ENCODE assay signal across 12 cellular contexts in genomic region chr3:3082547-3082924, GRCh38. TPM values are rescaled to one million over a fixed set of nuclear protein-coding genes. Genes with fewer than 3 reads are reported as not detected.
DNase-seq lines count a peak whose midpoint lies in the region; ATAC-seq lines count a peak whose summit lies in the region.
"Had no signal": no experiment of that assay in that cellular context is flagged by ENCODE, and none has a peak within 500 bp of the region (broad histone marks: within the 10 kb centered on the region; RNA-seq: fewer than 3 reads in every experiment).

No MANE protein-coding gene starts in this region.

- H3K4me1 Mint-ChIP-seq in IgD-negative memory B cell: peaks cover 24 to 29% (median 28%) of the 10 kb centered on the region in 3 donors
- no peaks in the 10 kb centered on the region for H3K4me1 Mint-ChIP-seq in activated T-cell treated with anti-CD3 and anti-CD28 coated beads, Interleukin-2, amount 50 U/mL, for 72 hours (ENCODE audit: low read depth)
- H3K4me1 Mint-ChIP-seq: activated naive CD8-positive, alpha-beta T cell treated with anti-CD3 and anti-CD28 coated beads for 36 hours had no signal

- H3K36me3 ChIP-seq in GM23248 (ENCODE audit: low read depth): no peaks in the 10 kb centered on the region

- no peaks in the 10 kb centered on the region for H3K27me3 ChIP-seq in GM23248 (replicated peaks; ENCODE audit: insufficient read depth)

- no peaks in the 10 kb centered on the region for H3K27me3 Mint-ChIP-seq in IgD-negative memory B cell
- H3K27me3 Mint-ChIP-seq in activated T-cell treated with anti-CD3 and anti-CD28 coated beads, Interleukin-2, amount 50 U/mL, for 72 hours (ENCODE audit: low read depth): peaks cover 8% of the 10 kb centered on the region
- H3K27me3 Mint-ChIP-seq: activated naive CD8-positive, alpha-beta T cell treated with anti-CD3 and anti-CD28 coated beads for 36 hours had no signal

- in situ Hi-C loops in GM23248 (cut with MboI): no loop called here

- H3K4me3 Mint-ChIP-seq in IgD-negative memory B cell: peak overlapping the region; percentile 4 to 79 (median 28)
- no peak overlapping the region for H3K4me3 Mint-ChIP-seq in activated T-cell treated with anti-CD3 and anti-CD28 coated beads, Interleukin-2, amount 50 U/mL, for 72 hours
- H3K4me3 Mint-ChIP-seq: activated naive CD8-positive, alpha-beta T cell treated with anti-CD3 and anti-CD28 coated beads for 36 hours had no signal

- no peaks in the 10 kb centered on the region for H3K4me1 ChIP-seq in GM23248 (ENCODE audit: insufficient read depth)

- peaks cover 7% of the 10 kb centered on the region for H3K36me3 Mint-ChIP-seq in IgD-negative memory B cell
- H3K36me3 Mint-ChIP-seq in activated T-cell treated with anti-CD3 and anti-CD28 coated beads, Interleukin-2, amount 50 U/mL, for 72 hours (ENCODE audit: insufficient read depth in 2 of 2): no peaks in the 10 kb centered on the region
- H3K36me3 Mint-ChIP-seq: activated naive CD8-positive, alpha-beta T cell treated with anti-CD3 and anti-CD28 coated beads for 36 hours had no signal

- no peak overlapping the region for H2AFZ ChIP-seq in GM23248

- no peaks in the 10 kb centered on the region for H3K9me3 ChIP-seq in GM23248 (ENCODE audit: low read depth)

- H3K79me2 ChIP-seq in GM23248 (ENCODE audit: insufficient read depth): no peaks in the 10 kb centered on the region

- H3K9ac ChIP-seq in GM23248: no peak overlapping the region

- H3K4me2 ChIP-seq in GM23248 (ENCODE audit: unreplicated experiment): no peak overlapping the region

- no peaks in the 10 kb centered on the region for H4K20me1 ChIP-seq in GM23248 (ENCODE audit: insufficient read depth)

- intact Hi-C loops in cardiac septum (cut with DNase I): no loop called here

- H3K4me3 ChIP-seq in GM23248: no peak overlapping the region

- H3K9me2 ChIP-seq in GM23248 (ENCODE audit: insufficient read depth): no peaks in the 10 kb centered on the region

- no peak for DNase-seq in cardiac septum (ENCODE audit: low spot score)
- no peak for DNase-seq in activated T-cell treated with anti-CD3 and anti-CD28 coated beads, Interleukin-2, amount 50 U/mL, for 72 hours
- DNase-seq in GM23248: no peak
- no peak for DNase-seq in effector CD4-positive, alpha-beta T cell
- DNase-seq: activated naive CD8-positive, alpha-beta T cell treated with anti-CD3 and anti-CD28 coated beads for 36 hours; stimulated activated naive CD4-positive, alpha-beta T cell treated with Interleukin-2 at 50 U/mL for 16 hours had no signal

- H3K9me3 Mint-ChIP-seq in IgD-negative memory B cell: no peaks in the 10 kb centered on the region
- no peaks in the 10 kb centered on the region for H3K9me3 Mint-ChIP-seq in activated T-cell treated with anti-CD3 and anti-CD28 coated beads, Interleukin-2, amount 50 U/mL, for 72 hours
- H3K9me3 Mint-ChIP-seq: activated naive CD8-positive, alpha-beta T cell treated with anti-CD3 and anti-CD28 coated beads for 36 hours had no signal

- no peaks in the 10 kb centered on the region for H3F3A ChIP-seq in GM23248 (ENCODE audit: insufficient read depth)

- peak; percentile 13 for ATAC-seq in GM18870 (IDR thresholded peaks at IDR 0.05; ENCODE audit: unreplicated experiment)
- peak; percentile 35 for ATAC-seq in GM21526 (IDR thresholded peaks at IDR 0.05; ENCODE audit: low FRiP score, unreplicated experiment)
- ATAC-seq in HG03025 (IDR thresholded peaks at IDR 0.05; ENCODE audit: low FRiP score, unreplicated experiment): peak; percentile 26
- no peak for ATAC-seq in activated T-cell treated with anti-CD3 and anti-CD28 coated beads, Interleukin-2, amount 50 U/mL, for 72 hours (replicated peaks in 1 of 2)
- ATAC-seq: Right ventricle myocardium inferior had no signal

- H3K27ac Mint-ChIP-seq in IgD-negative memory B cell: peak overlapping the region in 1 of 3 donors; percentile 61
- H3K27ac Mint-ChIP-seq in activated T-cell treated with anti-CD3 and anti-CD28 coated beads, Interleukin-2, amount 50 U/mL, for 72 hours: no peak overlapping the region
- H3K27ac Mint-ChIP-seq: activated naive CD8-positive, alpha-beta T cell treated with anti-CD3 and anti-CD28 coated beads for 36 hours had no signal

- no peak overlapping the region for H3K27ac ChIP-seq in GM23248

RNA-seq across cellular contexts. Expression of gene IL5RA, which starts 27.6 kb away (rescaled TPM):
- 2.8 TPM for polyA plus RNA-seq in IgD-negative memory B cell
- total RNA-seq in cardiac septum: 0.40 TPM
- total RNA-seq in activated T-cell treated with anti-CD3 and anti-CD28 coated beads, Interleukin-2, amount 50 U/mL, for 72 hours: 1 to 10 TPM in 1 of 2 donors, under 1 TPM in 1; 0.77 to 1.5 TPM
- not detected in 2 replicates for total RNA-seq in GM23248 (2014; rRNA removed; shearing (Covaris generic))
- not detected in 2 replicates for polyA plus RNA-seq in GM23248 (2016; fragmentation: Nextera tagmentation; extraction: Ambion mirVana)
- total RNA-seq: activated naive CD8-positive, alpha-beta T cell treated with anti-CD3 and anti-CD28 coated beads for 36 hours; NCI-H460 had no signal

RNA-seq across cellular contexts. Expression of gene TRNT1, which starts 44.2 kb away (rescaled TPM):
- 21.0 TPM for polyA plus RNA-seq in IgD-negative memory B cell
- 13.2 TPM for total RNA-seq in cardiac septum
- 10 to 100 TPM; 33.6 to 41.5 TPM for total RNA-seq in activated T-cell treated with anti-CD3 and anti-CD28 coated beads, Interleukin-2, amount 50 U/mL, for 72 hours
- 14.2 and 16.6 TPM in 2 replicates for total RNA-seq in GM23248 (2014; rRNA removed; shearing (Covaris generic))
- 31.1 and 31.4 TPM in 2 replicates for polyA plus RNA-seq in GM23248 (2016; fragmentation: Nextera tagmentation; extraction: Ambion mirVana)

Comparison
In these comparisons a context has a peak if more than half of its experiments do, and no peak if none do; other contexts are left out.
1. ATAC-seq: peak in GM18870 (single experiment), GM21526 (single experiment) and HG03025 (single experiment); none in activated T-cell treated with anti-CD3 and anti-CD28 coated beads, Interleukin-2, amount 50 U/mL, for 72 hours (0 of 2).
2. H3K4me3 Mint-ChIP-seq: peak in IgD-negative memory B cell (4 of 4); none in activated T-cell treated with anti-CD3 and anti-CD28 coated beads, Interleukin-2, amount 50 U/mL, for 72 hours (0 of 2).